21 cellular contexts compared by ENCODE assay signal in the genomic region with DNA sequence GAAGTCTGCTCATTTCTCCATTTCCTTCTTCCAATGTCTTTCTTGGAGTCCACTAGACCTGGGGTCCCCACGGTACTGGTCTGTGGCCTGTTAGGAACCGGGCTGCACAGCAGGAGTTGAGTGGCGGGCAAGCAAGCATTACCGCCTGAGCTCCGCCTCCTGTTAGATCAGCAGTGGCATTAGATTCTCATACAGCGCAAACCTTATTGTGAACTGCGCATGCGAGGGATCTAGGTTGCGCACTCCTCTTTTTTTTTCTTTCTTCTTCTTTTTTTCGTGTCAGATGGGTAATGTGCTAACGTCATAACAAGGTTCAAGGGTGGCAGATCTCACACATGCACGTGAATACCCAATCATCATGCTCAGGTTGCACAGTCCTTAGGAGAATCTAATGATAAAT. TPM values are rescaled to one million over a fixed set of nuclear protein-coding genes. Genes with fewer than 3 reads are reported as not detected.
DNase-seq lines count a peak whose midpoint lies in the region; ATAC-seq, FAIRE-seq and TF ChIP-seq lines count a peak whose summit lies in the region.
"Had no signal": no experiment of that assay in that cellular context is flagged by ENCODE, and none has a peak within 500 bp of the region (broad histone marks: within the 10 kb centered on the region; RNA-seq: fewer than 3 reads in every experiment).

No MANE protein-coding gene starts in this region.

- TF ChIP-seq CTCF in C4-2B (conservative IDR thresholded peaks at IDR 0.05): no peak
- no peak for TF ChIP-seq CTCF in K562 (IDR thresholded peaks at IDR 0.05 in 2 of 3, conservative IDR thresholded peaks at IDR 0.05 in 1 of 3; ENCODE audit: insufficient read depth in 2 of 3, low read depth in 1 of 3, low read length in 3 of 3)

- peak overlapping the region; percentile 92 for H3K27ac ChIP-seq in C4-2B
- no peak overlapping the region for H3K27ac ChIP-seq in K562 (ENCODE audit: extremely low read depth, low read depth, low read length)
- H3K27ac ChIP-seq: 22Rv1; A549; BLaER1 treated with 17β-estradiol and CSF1 and Interleukin-3, amounts not matched to agents 10 nM and 100 nM had no signal

- peak; percentile 90 for ATAC-seq in SK-N-SH treated with all-trans-retinoic acid at 6 μM for 48 hours
- ATAC-seq in K562: no peak
- no peak for ATAC-seq in GM19463 (IDR thresholded peaks at IDR 0.05; ENCODE audit: unreplicated experiment)
- ATAC-seq: A549 had no signal

- no peaks in the 10 kb centered on the region for H3K79me2 ChIP-seq in K562 (ENCODE audit: control insufficient read depth, insufficient read depth, low read length)

- no peak overlapping the region for H3K4me2 ChIP-seq in K562 (ENCODE audit: insufficient read depth, low read length)
- H3K4me2 ChIP-seq: A549; BLaER1 treated with 17β-estradiol and CSF1 and Interleukin-3, amounts not matched to agents 10 nM and 100 nM had no signal

- no TSS peak for BruUV-seq in K562 (replicated peaks; lab: Mats Ljungman, UMichigan)

- H3K9me3 ChIP-seq in K562 (replicated peaks; ENCODE audit: control insufficient read depth, insufficient read depth, low read depth, low read length): no peaks in the 10 kb centered on the region

- no peak for FAIRE-seq in K562 (lab: Jason Lieb, UNC)
- FAIRE-seq: A549, D721Med, G401.6, GM12891, GM19239 had no signal

- DNase-seq in K562 (ENCODE audit: extremely low read depth in 1 of 4, low spot score in 3 of 4) (no peak), NCI-H748 treated with DMSO at 0.1 percent for 48 hours (lab: John Stamatoyannopoulos, UW) (no peak)
- DNase-seq: AML-193; Caco-2; Calu3; CD4-positive, alpha-beta memory T cell; CD4-positive, CD25-positive, alpha-beta regulatory T cell; CD8-positive, alpha-beta memory T cell; DMS79 treated with DMSO at 0.1 percent for 48 hours; GF-D8 had no signal

- TF ChIP-seq RAD21 in K562 (CRISPR knock-in tag; conservative IDR thresholded peaks at IDR 0.05 in 1 of 2, IDR thresholded peaks at IDR 0.05 in 1 of 2): no peak

- H3K36me3 ChIP-seq in K562 (ENCODE audit: control insufficient read depth, insufficient read depth, low read length): no peaks in the 10 kb centered on the region
- H3K36me3 ChIP-seq: BLaER1 treated with 17β-estradiol and CSF1 and Interleukin-3, amounts not matched to agents 10 nM and 100 nM had no signal

- 12% methylated on average over 12 of the region's 12 CpGs for WGBS in K562 (ENCODE audit: insufficient coverage, low coverage, missing lambda C conversion rate)

- H3K4me1 ChIP-seq in K562 (replicated peaks in 1 of 2; ENCODE audit: control insufficient read depth in 2 of 2, insufficient read depth in 2 of 2, low read length in 2 of 2): no peaks in the 10 kb centered on the region
- H3K4me1 ChIP-seq: A549, Caco-2 had no signal

- H3K9me1 ChIP-seq in K562 (ENCODE audit: control insufficient read depth, insufficient read depth, low read length): no peaks in the 10 kb centered on the region

- CTCF ChIA-PET in K562 (lab: Yijun Ruan, JAX; ENCODE audit: low intra/inter-chr PET ratio): no interaction called here

- TF ChIP-seq POLR2A in K562 (conservative IDR thresholded peaks at IDR 0.05): no peak

- no peak for TF ChIP-seq EP300 in K562 (IDR thresholded peaks at IDR 0.05; ENCODE audit: low read length)

- H3K27me3 ChIP-seq in K562 (ENCODE audit: control insufficient read depth in 2 of 2, insufficient read depth in 2 of 2, low read length in 2 of 2): peaks cover 27% of the 10 kb centered on the region in 2 experiments
- H3K27me3 ChIP-seq: BLaER1 treated with 17β-estradiol and CSF1 and Interleukin-3, amounts not matched to agents 10 nM and 100 nM had no signal

- no peaks in the 10 kb centered on the region; the same call in 1 of the 2 replicates for H4K20me1 ChIP-seq in K562 (replicated peaks; ENCODE audit: control insufficient read depth, insufficient read depth, low read length)
- H4K20me1 ChIP-seq: BLaER1 treated with 17β-estradiol and CSF1 and Interleukin-3, amounts not matched to agents 10 nM and 100 nM had no signal

- intact Hi-C loops in K562 (cut with micrococcal nuclease): no loop called here

- no peak overlapping the region for H3K9ac ChIP-seq in K562 (ENCODE audit: insufficient read depth in 1 of 2, low read depth in 2 of 2, low read length in 2 of 2)
- H3K9ac ChIP-seq: BLaER1 treated with 17β-estradiol and CSF1 and Interleukin-3, amounts not matched to agents 10 nM and 100 nM had no signal

- in situ Hi-C loops in K562 (cut with MboI): no loop called here

- H2AFZ ChIP-seq in K562 (ENCODE audit: low read depth, low read length): no peak overlapping the region

- no peak overlapping the region for H3K4me3 ChIP-seq in K562
- H3K4me3 ChIP-seq: A549; BLaER1 treated with 17β-estradiol and CSF1 and Interleukin-3, amounts not matched to agents 10 nM and 100 nM had no signal

- POLR2A ChIA-PET in K562 (lab: Yijun Ruan, JAX): interaction anchor here (0.6 kb wide), 1 partner anchor 21 kb away, joined by 4 read pairs; no protein-coding TSS in a partner anchor

TF ChIP-seq in SK-N-SH treated with all-trans-retinoic acid at 6 μM for 48 hours, 23 proteins besides CTCF, POLR2A, EP300 and RAD21 (continues in another document):
- no peak for TF ChIP-seq ZFP30 (CRISPR knock-in tag; IDR thresholded peaks at IDR 0.05)
- TF ChIP-seq SNAI2 (CRISPR knock-in tag; IDR thresholded peaks at IDR 0.05): no peak
- no peak for TF ChIP-seq CSRNP3 (CRISPR knock-in tag; IDR thresholded peaks at IDR 0.05)
- no peak for TF ChIP-seq ZNF70 (CRISPR knock-in tag; IDR thresholded peaks at IDR 0.05)
- no peak for TF ChIP-seq PPARA (CRISPR knock-in tag; IDR thresholded peaks at IDR 0.05; ENCODE audit: borderline replicate concordance)
- TF ChIP-seq ZC3H10 (CRISPR knock-in tag; IDR thresholded peaks at IDR 0.05): no peak
- no peak for TF ChIP-seq GLIS3 (CRISPR knock-in tag; IDR thresholded peaks at IDR 0.05)
- TF ChIP-seq ARNTL (CRISPR knock-in tag; IDR thresholded peaks at IDR 0.05; ENCODE audit: borderline replicate concordance, low read depth): no peak
- TF ChIP-seq BACH2 (CRISPR knock-in tag; IDR thresholded peaks at IDR 0.05; ENCODE audit: borderline replicate concordance): no peak
- TF ChIP-seq TCF4 (CRISPR knock-in tag; IDR thresholded peaks at IDR 0.05; ENCODE audit: borderline replicate concordance): no peak

TF ChIP-seq in K562, 482 proteins besides CTCF, POLR2A, EP300 and RAD21:
- TF ChIP-seq NRF1 (conservative IDR thresholded peaks at IDR 0.05 in 1 of 2, IDR thresholded peaks at IDR 0.05 in 1 of 2): peak; percentile 68 to 75
- no peak for TF ChIP-seq RBM34 (IDR thresholded peaks at IDR 0.05; ENCODE audit: borderline replicate concordance, insufficient read depth, low read length)
- TF ChIP-seq ZNF766 (CRISPR knock-in tag; conservative IDR thresholded peaks at IDR 0.05): no peak
TF ChIP-seq in K562: peak in this region for 1.

RNA-seq across cellular contexts. Expression of gene DLX2, which starts 53.1 kb away (rescaled TPM):
- total RNA-seq in K562 (2011; cell fraction: chromatin; rRNA removed; ENCODE audit: low replicate concordance): 0.76 and 1.6 TPM in 2 replicates
- total RNA-seq in K562 (2011; cell fraction: nucleolus; rRNA removed): 1.2 and 1.5 TPM in 2 replicates
- total RNA-seq in K562 (2011; cell fraction: nucleoplasm; rRNA removed): 1.8 and 2.1 TPM in 2 replicates
- total RNA-seq in K562 (2014; rRNA removed) (0.86 and 1.7 TPM in 2 replicates), K562 (2014; rRNA removed; fragmentation: Illumina TruSeq; extraction: Trizol) (0.15 and 0.29 TPM in 2 replicates), K562 (2015; rRNA removed; fragmentation: Illumina TruSeq; extraction: Trizol) (0.51 and 0.64 TPM in 2 replicates), K562 (2021) (3.6 and 4.3 TPM in 2 replicates)
- polyA plus RNA-seq in K562 (2011; rRNA removed) (0.14 and 0.31 TPM in 2 replicates), K562 (2014; fragmentation: Illumina TruSeq; extraction: Trizol) (1.4 and 2.0 TPM in 2 replicates), K562 (2014; fragmentation: Nextera tagmentation; extraction: Ambion mirVana) (1 to 10 TPM in 1 of 2 experiments, under 1 TPM in 1; 0.49 to 2.1 TPM), K562 (2014; rRNA removed) (2.0 and 2.9 TPM in 2 replicates)
- 0.13 and 0.67 TPM in 2 replicates for polyA plus RNA-seq in K562 (2011; cell fraction: cytosol; rRNA removed)
- 0.83 and 1.8 TPM in 2 replicates for polyA plus RNA-seq in K562 (2011; cell fraction: nucleus; rRNA removed)
- 2.1 and 9.9 TPM in 2 replicates for polyA plus RNA-seq in K562 (2012)
- polyA minus RNA-seq in K562 (2011; rRNA and poly(A)+ RNA removed): not detected in 2 replicates
- 0.48 and 1.0 TPM in 2 replicates for polyA minus RNA-seq in K562 (2011; cell fraction: cytosol; rRNA and poly(A)+ RNA removed)
- 0.44 and 0.54 TPM in 2 replicates for polyA minus RNA-seq in K562 (2011; cell fraction: nucleus; rRNA and poly(A)+ RNA removed)
- total RNA-seq: Calu3; CD4-positive, alpha-beta memory T cell had no signal
- polyA plus RNA-seq: CD14-positive monocyte; CD4-positive, alpha-beta memory T cell; CD4-positive, CD25-positive, alpha-beta regulatory T cell; CD8-positive, alpha-beta memory T cell had no signal
